ENCODE assay signal across 8 cellular contexts in the genomic region with DNA sequence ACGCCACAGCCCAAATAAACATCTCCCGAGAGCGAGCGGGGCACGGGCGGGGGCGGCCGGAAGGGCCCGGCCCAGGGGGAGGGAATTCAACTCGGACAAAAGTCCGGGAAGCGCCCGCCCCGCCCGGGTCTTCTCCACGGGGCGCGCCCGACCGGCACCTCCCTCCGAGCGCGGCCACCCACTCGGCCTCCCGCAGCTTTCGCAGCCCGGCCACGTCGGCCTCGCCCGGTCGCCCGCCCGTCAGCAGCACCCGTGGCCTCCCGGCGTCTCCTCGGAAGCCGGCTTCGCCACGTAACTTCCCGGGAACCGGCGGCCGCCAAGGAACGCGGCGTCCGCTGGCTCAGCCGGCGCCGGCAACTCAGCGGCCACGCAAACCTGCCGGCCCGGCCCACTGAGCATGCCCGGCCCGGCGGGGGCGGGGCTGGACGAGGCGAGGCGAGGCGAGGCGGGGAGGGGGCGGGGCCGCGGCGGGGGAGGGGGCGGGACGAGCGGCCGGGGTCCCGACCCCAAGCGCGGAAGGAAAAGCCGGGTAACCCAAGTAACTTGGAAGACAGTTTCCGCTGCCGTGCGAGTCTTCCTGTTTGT. TPM values are rescaled to one million over a fixed set of nuclear protein-coding genes. Genes with fewer than 3 reads are reported as not detected.
DNase-seq lines count a peak whose midpoint lies in the region; ATAC-seq and TF ChIP-seq lines count a peak whose summit lies in the region.

A gene (minus strand): TSS at position 369 of the 585 bp plus-strand sequence. CDS start 440 bp downstream, outside the sequence.

- peaks cover 8% of the 10 kb centered on the region for H3K9me3 Mint-ChIP-seq in CD8-positive, alpha-beta T cell
- H3K9me3 Mint-ChIP-seq in memory B cell = peaks cover 2% of the 10 kb centered on the region

- H3K4me3 ChIP-seq in CD8-positive, alpha-beta T cell (ENCODE audit: low read depth, low read length) = peak within 1 kb of the TSS; percentile 12
- peak within 1 kb of the TSS; percentile 63 for H3K4me3 ChIP-seq in epithelial cell of proximal tubule (ENCODE audit: low read depth, low read length)
- peak within 1 kb of the TSS; percentile 88 to 98 for H3K4me3 ChIP-seq in testis

- H3K27me3 Mint-ChIP-seq in CD8-positive, alpha-beta T cell (ENCODE audit: low read depth) = peaks cover 48% of the 10 kb centered on the region
- H3K27me3 Mint-ChIP-seq in memory B cell = peaks cover 11% of the 10 kb centered on the region

- intact Hi-C loops in CD8-positive, alpha-beta T cell (cut with DNase I, micrococcal nuclease) = loop anchor here in 1 of 2 experiments (10.0 kb wide), 1 partner anchor 547 kb away; no protein-coding TSS in a partner anchor
- intact Hi-C loops in testis (cut with DNase I; ENCODE audit: low total_unique reads) = loop anchor here (5.0 kb wide), 1 partner anchor 50 kb away; no protein-coding TSS in a partner anchor

- no peaks in the 10 kb centered on the region for H3K36me3 ChIP-seq in CD8-positive, alpha-beta T cell (ENCODE audit: insufficient read depth, low read length)
- H3K36me3 ChIP-seq in testis (ENCODE audit: low read depth, missing control alignments) = no peaks in the 10 kb centered on the region

- H3K27ac Mint-ChIP-seq in CD8-positive, alpha-beta T cell = no peak within 1 kb of the TSS
- H3K27ac Mint-ChIP-seq in memory B cell = no peak within 1 kb of the TSS

- in situ Hi-C loops in SK-MEL-5 (cut with HindIII; ENCODE audit: low pct_unique_long_range_greater_than_20kb, low sequenced_read_pairs) = no loop called here

- WGBS in testis, 2 donors = 1% methylated on average over 52 of the region's 80 CpGs; no CpG with 5 or more reads in 1 of the 2 donors

- no peak for ATAC-seq in CD8-positive, alpha-beta T cell
- no peak for ATAC-seq in memory B cell (ENCODE audit: low read depth)
- ATAC-seq in HG03108 (IDR thresholded peaks at IDR 0.05; ENCODE audit: unreplicated experiment) = no peak
- ATAC-seq in HG03196 (IDR thresholded peaks at IDR 0.05; ENCODE audit: unreplicated experiment) = no peak

- H3K4me1 Mint-ChIP-seq in CD8-positive, alpha-beta T cell (ENCODE audit: low read depth) = peaks cover 24% of the 10 kb centered on the region
- no peaks in the 10 kb centered on the region for H3K4me1 Mint-ChIP-seq in memory B cell

- H3K36me3 Mint-ChIP-seq in CD8-positive, alpha-beta T cell = no peaks in the 10 kb centered on the region
- no peaks in the 10 kb centered on the region for H3K36me3 Mint-ChIP-seq in memory B cell

- no peak for TF ChIP-seq CTCF in CD8-positive, alpha-beta T cell (IDR thresholded peaks at IDR 0.05)
- no peak for TF ChIP-seq CTCF in epithelial cell of proximal tubule (conservative IDR thresholded peaks at IDR 0.05; ENCODE audit: low read depth, low read length)
- no peak for TF ChIP-seq CTCF in testis (IDR thresholded peaks at IDR 0.05)

- peak within 1 kb of the TSS; percentile 54 for H3K4me3 Mint-ChIP-seq in CD8-positive, alpha-beta T cell
- H3K4me3 Mint-ChIP-seq in memory B cell = peak within 1 kb of the TSS; percentile 50

- H3K27me3 ChIP-seq in CD8-positive, alpha-beta T cell (ENCODE audit: insufficient read depth, low read length) = peaks cover 41% of the 10 kb centered on the region
- H3K27me3 ChIP-seq in testis = no peaks in the 10 kb centered on the region

- no peak for DNase-seq in CD8-positive, alpha-beta T cell
- peak; percentile 68 for DNase-seq in HK-2 (ENCODE audit: unreplicated experiment)
- DNase-seq in SK-MEL-5 (ENCODE audit: low read depth, low spot score) = peak; percentile 76
- no peak for DNase-seq in epithelial cell of proximal tubule (ENCODE audit: low read depth)
- DNase-seq in memory B cell (ENCODE audit: low spot score in 2 of 2) = no peak
- peak; percentile 83 for DNase-seq in testis

- H3K27ac ChIP-seq in CD8-positive, alpha-beta T cell (ENCODE audit: low read depth, low read length) = no peak within 1 kb of the TSS
- H3K27ac ChIP-seq in testis = peak within 1 kb of the TSS; percentile 97 to 98

- CTCF ChIA-PET in CD8-positive, alpha-beta T cell (lab: Charles Lee) = no interaction called here

- POLR2A ChIA-PET in CD8-positive, alpha-beta T cell (lab: Charles Lee) = no interaction called here

- no peaks in the 10 kb centered on the region for H3K9me3 ChIP-seq in CD8-positive, alpha-beta T cell (ENCODE audit: low read length)
- no peaks in the 10 kb centered on the region for H3K9me3 ChIP-seq in testis

- no peak for TF ChIP-seq POLR2A in testis (IDR thresholded peaks at IDR 0.05)

- H3K4me1 ChIP-seq in CD8-positive, alpha-beta T cell (ENCODE audit: insufficient read depth, low read length) = peaks cover 34% of the 10 kb centered on the region
- peaks cover 9% of the 10 kb centered on the region for H3K4me1 ChIP-seq in testis

RNA-seq across cellular contexts. Expression of the gene that starts here (rescaled TPM):
- total RNA-seq in CD8-positive, alpha-beta T cell = not detected
- 19.5 and 21.7 TPM in 2 replicates for total RNA-seq in SK-MEL-5 (2014; rRNA removed; shearing (Covaris generic))
- 34.9 and 46.3 TPM in 2 replicates for polyA plus RNA-seq in SK-MEL-5 (2015; cell fraction: cytosol; rRNA removed)
- 36.3 and 43.2 TPM in 2 replicates for polyA plus RNA-seq in SK-MEL-5 (2015; cell fraction: nucleus; rRNA removed)
- 78.6 and 106 TPM in 2 replicates for total RNA-seq in epithelial cell of proximal tubule
- 100 to 1,000 TPM; 255 to 315 TPM for total RNA-seq in testis
- 102 TPM for polyA plus RNA-seq in testis (ENCODE audit: insufficient read depth, low read depth, low replicate concordance)

Comparison
In these comparisons a context has a peak if more than half of its experiments do, and no peak if none do; other contexts are left out.
1. RNA of the gene that starts here (total RNA-seq): 255 to 315 TPM in testis, 78.6 to 106 TPM in epithelial cell of proximal tubule and 19.5 to 21.7 TPM in SK-MEL-5; not detected in CD8-positive, alpha-beta T cell; every median in the first group is over 10 times any median in the second.
2. DNase-seq: peak in HK-2 (single experiment), SK-MEL-5 (single experiment) and testis (single experiment); none in CD8-positive, alpha-beta T cell (0 of 7), epithelial cell of proximal tubule (single experiment) and memory B cell (0 of 2).
3. H3K4me3 ChIP-seq: peak in every context shown above with its lines; median percentile 93 in testis; 63 in epithelial cell of proximal tubule; 12 in CD8-positive, alpha-beta T cell.